8 cellular contexts compared by ENCODE assay signal in genomic region chr2:120254178-120254577, GRCh38. TPM values are rescaled to one million over a fixed set of nuclear protein-coding genes. Genes with fewer than 3 reads are reported as not detected.
DNase-seq lines count a peak whose midpoint lies in the region; ATAC-seq and TF ChIP-seq lines count a peak whose summit lies in the region.

No MANE protein-coding gene starts in this region.

- peaks cover 6% of the 10 kb centered on the region for H3K27me3 Mint-ChIP-seq in dendritic cell treated with granulocyte-macrophage colony-stimulating factor and Interleukin-4, amounts not matched to agents 40 ng/mL and 50 ng/mL, for 4 days
- peaks cover 31% of the 10 kb centered on the region for H3K27me3 Mint-ChIP-seq in nephron (ENCODE audit: low read depth)

- H3K4me3 ChIP-seq in AG10803 (ENCODE audit: low read length) (peak overlapping the region; percentile 86), LNCaP clone FGC (ENCODE audit: low read depth, low read length) (peak overlapping the region; percentile 68)

- TF ChIP-seq CTCF in AG10803 (conservative IDR thresholded peaks at IDR 0.05; ENCODE audit: low read length) (no peak), LNCaP clone FGC (IDR thresholded peaks at IDR 0.05; ENCODE audit: control insufficient read depth, extremely low read depth, insufficient read depth) (no peak), nephron (IDR thresholded peaks at IDR 0.05; ENCODE audit: unreplicated experiment in 3 of 3) (no peak)

- peak overlapping the region; percentile 95 for H3K27ac Mint-ChIP-seq in dendritic cell treated with granulocyte-macrophage colony-stimulating factor and Interleukin-4, amounts not matched to agents 40 ng/mL and 50 ng/mL, for 4 days
- peak overlapping the region; percentile 78 to 93 (median 88) for H3K27ac Mint-ChIP-seq in nephron

- ATAC-seq in HG03565 (IDR thresholded peaks at IDR 0.05; ENCODE audit: unreplicated experiment), result no peak

- peaks cover 49% of the 10 kb centered on the region for H3K36me3 Mint-ChIP-seq in dendritic cell treated with granulocyte-macrophage colony-stimulating factor and Interleukin-4, amounts not matched to agents 40 ng/mL and 50 ng/mL, for 4 days (ENCODE audit: low read depth)
- H3K36me3 Mint-ChIP-seq in nephron (ENCODE audit: low read depth), result peaks cover 20% of the 10 kb centered on the region

- peaks cover 64% of the 10 kb centered on the region for H3K4me1 Mint-ChIP-seq in dendritic cell treated with granulocyte-macrophage colony-stimulating factor and Interleukin-4, amounts not matched to agents 40 ng/mL and 50 ng/mL, for 4 days (ENCODE audit: low read depth)
- peaks cover 56% of the 10 kb centered on the region for H3K4me1 Mint-ChIP-seq in nephron

- DNase-seq in AG10803 (ENCODE audit: low read depth), result no peak
- DNase-seq in LNCaP clone FGC (ENCODE audit: low read depth), result no peak
- no peak for DNase-seq in NCI-H226
- DNase-seq in 8988T, result no peak
- no peak for DNase-seq in mesenteric fat pad (ENCODE audit: low spot score)

- intact Hi-C loops in dendritic cell treated with granulocyte-macrophage colony-stimulating factor and Interleukin-4, amounts not matched to agents 40 ng/mL and 50 ng/mL, for 4 days (cut with micrococcal nuclease), result loop anchor here (5.0 kb wide), 1 partner anchor 33 kb away; no protein-coding TSS in a partner anchor

- H3K9me3 Mint-ChIP-seq in dendritic cell treated with granulocyte-macrophage colony-stimulating factor and Interleukin-4, amounts not matched to agents 40 ng/mL and 50 ng/mL, for 4 days, result peaks cover 17% of the 10 kb centered on the region
- no peaks in the 10 kb centered on the region for H3K9me3 Mint-ChIP-seq in nephron

- H3K4me3 Mint-ChIP-seq in dendritic cell treated with granulocyte-macrophage colony-stimulating factor and Interleukin-4, amounts not matched to agents 40 ng/mL and 50 ng/mL, for 4 days, result peak overlapping the region; percentile 100
- H3K4me3 Mint-ChIP-seq in nephron, result peak overlapping the region; percentile 92 to 97 (median 95)

RNA-seq across cellular contexts. Expression of gene RALB, which starts 1.5 kb away (rescaled TPM):
- 50.8 TPM for total RNA-seq in mesenteric fat pad

RNA-seq across cellular contexts. Expression of gene TMEM185B, which starts 31.0 kb away (rescaled TPM):
- 20.4 TPM for total RNA-seq in mesenteric fat pad
